ENCODE assay signal across 1 cellular context in the genomic region with DNA sequence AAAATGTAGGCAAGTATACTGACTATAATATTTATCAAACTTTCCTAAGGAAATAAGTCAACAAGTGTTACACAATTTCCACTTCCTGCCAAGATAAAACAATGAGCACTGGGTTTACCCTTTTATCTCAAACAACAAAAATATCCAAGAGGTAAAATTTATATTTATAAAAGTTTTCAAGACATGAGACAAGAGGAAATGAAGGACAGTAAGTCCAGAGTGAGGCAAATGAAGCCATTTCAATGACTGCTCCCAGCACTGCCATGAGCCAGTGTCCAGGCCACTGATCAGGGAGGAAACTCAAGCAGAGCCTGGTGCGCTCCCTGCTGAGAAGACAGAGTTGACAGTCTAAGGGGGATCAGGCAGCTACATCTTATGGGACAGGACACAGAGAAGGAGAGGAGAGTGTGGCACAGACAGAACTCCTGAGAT.
TF ChIP-seq lines count a peak whose summit lies in the region.

No MANE protein-coding gene starts in this region.

TF ChIP-seq in liver, 16 proteins besides CTCF, POLR2A, EP300 and RAD21 (continued from another document):
- TF ChIP-seq JUND (IDR thresholded peaks at IDR 0.05) (no peak), REST (IDR thresholded peaks at IDR 0.05) (no peak), RXRA (IDR thresholded peaks at IDR 0.05) (no peak)
- TF ChIP-seq, protein P1, sequence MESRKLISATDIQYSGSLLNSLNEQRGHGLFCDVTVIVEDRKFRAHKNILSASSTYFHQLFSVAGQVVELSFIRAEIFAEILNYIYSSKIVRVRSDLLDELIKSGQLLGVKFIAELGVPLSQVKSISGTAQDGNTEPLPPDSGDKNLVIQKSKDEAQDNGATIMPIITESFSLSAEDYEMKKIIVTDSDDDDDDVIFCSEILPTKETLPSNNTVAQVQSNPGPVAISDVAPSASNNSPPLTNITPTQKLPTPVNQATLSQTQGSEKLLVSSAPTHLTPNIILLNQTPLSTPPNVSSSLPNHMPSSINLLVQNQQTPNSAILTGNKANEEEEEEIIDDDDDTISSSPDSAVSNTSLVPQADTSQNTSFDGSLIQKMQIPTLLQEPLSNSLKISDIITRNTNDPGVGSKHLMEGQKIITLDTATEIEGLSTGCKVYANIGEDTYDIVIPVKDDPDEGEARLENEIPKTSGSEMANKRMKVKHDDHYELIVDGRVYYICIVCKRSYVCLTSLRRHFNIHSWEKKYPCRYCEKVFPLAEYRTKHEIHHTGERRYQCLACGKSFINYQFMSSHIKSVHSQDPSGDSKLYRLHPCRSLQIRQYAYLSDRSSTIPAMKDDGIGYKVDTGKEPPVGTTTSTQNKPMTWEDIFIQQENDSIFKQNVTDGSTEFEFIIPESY (IDR thresholded peaks at IDR 0.05): no peak
